Comparison of ENCODE assay signal across 1 cellular context in the genomic region with DNA sequence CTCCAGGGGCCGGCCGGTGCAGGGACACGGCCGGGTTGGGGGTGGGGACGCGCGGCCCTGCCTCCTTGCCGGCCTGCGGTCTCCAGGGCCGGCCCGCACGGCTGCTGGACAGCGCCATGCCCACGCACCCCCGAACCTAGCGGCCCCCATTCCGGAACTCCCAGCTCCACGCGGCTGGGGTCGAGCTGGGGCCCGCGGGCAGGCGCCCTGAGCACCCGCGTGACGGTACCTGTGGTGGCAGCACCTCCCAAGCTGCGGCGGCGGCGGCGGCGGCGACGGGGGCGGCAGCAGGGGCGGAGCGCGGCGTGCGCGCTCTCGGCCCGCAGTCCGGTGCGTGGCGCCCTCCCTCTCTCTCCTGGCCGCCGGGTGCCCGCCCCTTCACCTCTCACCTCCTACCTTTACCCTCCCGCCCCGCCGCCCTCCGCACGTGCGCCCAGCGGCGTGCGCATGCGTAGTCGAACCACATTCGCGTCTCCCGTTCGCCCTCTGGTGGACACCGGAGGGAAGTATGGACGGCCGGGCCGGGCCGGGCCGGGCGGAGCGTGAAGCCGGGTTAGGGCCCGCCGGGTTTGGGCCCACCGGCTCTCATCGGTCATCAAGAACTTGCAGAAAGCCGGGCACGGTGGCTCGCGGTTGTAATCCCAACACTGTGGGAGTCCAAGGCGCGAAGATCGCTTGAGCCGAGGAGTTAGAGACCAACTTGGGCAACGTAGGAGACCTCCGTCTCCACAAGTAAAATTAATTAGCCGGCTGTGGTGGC.
A peak's percentile ranks its signal among the peaks of the same experiment; 100 is the strongest.
TF ChIP-seq lines count a peak whose summit lies in the region.

A gene (minus strand): TSS at position 372 of the 760 bp plus-strand sequence. CDS start 32,948 bp downstream, outside the sequence.

TF ChIP-seq in HepG2, 621 proteins besides CTCF, POLR2A, EP300 and RAD21 (continued from another document and continues in another):
- TF ChIP-seq SP5 (CRISPR knock-in tag; IDR thresholded peaks at IDR 0.05; ENCODE audit: borderline replicate concordance, low read depth) (peak; percentile 97), ZNF792 (CRISPR knock-in tag; IDR thresholded peaks at IDR 0.05) (peak; percentile 84), POGZ (CRISPR knock-in tag; IDR thresholded peaks at IDR 0.05) (peak; percentile 87), IKZF4 (CRISPR knock-in tag; IDR thresholded peaks at IDR 0.05; ENCODE audit: borderline replicate concordance, low read depth, not compliant biosample characterization) (peak; percentile 24), HCFC1 (IDR thresholded peaks at IDR 0.05; ENCODE audit: low read depth, low read length) (peak; percentile 47; the same call in 1 of the 2 replicates), SCMH1 (CRISPR knock-in tag; IDR thresholded peaks at IDR 0.05; ENCODE audit: borderline replicate concordance) (no peak), NFYB (CRISPR knock-in tag; IDR thresholded peaks at IDR 0.05) (peak; percentile 43; the same call in 1 of the 2 replicates), FOXP1 (IDR thresholded peaks at IDR 0.05) (no peak), FOXP1 (CRISPR knock-in tag; IDR thresholded peaks at IDR 0.05) (peak; percentile 65), FOXK2 (IDR thresholded peaks at IDR 0.05) (no peak), ZNF746 (CRISPR knock-in tag; IDR thresholded peaks at IDR 0.05) (peak; percentile 94), ZNF556 (CRISPR knock-in tag; IDR thresholded peaks at IDR 0.05; ENCODE audit: borderline replicate concordance) (no peak), RXRB (CRISPR knock-in tag; IDR thresholded peaks at IDR 0.05; ENCODE audit: borderline replicate concordance) (peak; percentile 98), RARA (CRISPR knock-in tag; IDR thresholded peaks at IDR 0.05) (peak; percentile 91), SMYD3 (CRISPR knock-in tag; IDR thresholded peaks at IDR 0.05) (no peak), ZFP41 (CRISPR knock-in tag; IDR thresholded peaks at IDR 0.05; ENCODE audit: borderline replicate concordance) (no peak), NFATC3 (CRISPR knock-in tag; IDR thresholded peaks at IDR 0.05) (no peak), ZNF205 (CRISPR knock-in tag; IDR thresholded peaks at IDR 0.05) (peak; percentile 81), ZNF234 (CRISPR knock-in tag; conservative IDR thresholded peaks at IDR 0.05) (0 out of 2 replicates have a peak, but pooled peaks have one; percentile 21), ZNF724P (CRISPR knock-in tag; IDR thresholded peaks at IDR 0.05; ENCODE audit: borderline replicate concordance) (no peak), ZFY (CRISPR knock-in tag; IDR thresholded peaks at IDR 0.05) (peak; percentile 90), ZNF160 (CRISPR knock-in tag; IDR thresholded peaks at IDR 0.05) (0 out of 2 replicates have a peak, but pooled peaks have one; percentile 17), PAX8 (CRISPR knock-in tag; IDR thresholded peaks at IDR 0.05; ENCODE audit: borderline replicate concordance) (no peak), MBD4 (IDR thresholded peaks at IDR 0.05; ENCODE audit: borderline replicate concordance, low read length) (no peak), GABPA (IDR thresholded peaks at IDR 0.05; ENCODE audit: low read depth, low read length) (no peak), GABPA (CRISPR knock-in tag; IDR thresholded peaks at IDR 0.05; ENCODE audit: low read depth) (peak; percentile 66), ZMYM4 (CRISPR knock-in tag; IDR thresholded peaks at IDR 0.05) (peak; percentile 94), NFKBIZ (CRISPR knock-in tag; IDR thresholded peaks at IDR 0.05) (peak; percentile 48; the same call in 1 of the 2 replicates), PRMT3 (CRISPR knock-in tag; IDR thresholded peaks at IDR 0.05; ENCODE audit: borderline replicate concordance, low read depth) (no peak; the same call in 1 of the 2 replicates), XRCC5 (optimal IDR thresholded peaks at IDR 0.05; ENCODE audit: low read length) (peak; percentile 60), ZNF772 (CRISPR knock-in tag; IDR thresholded peaks at IDR 0.05) (no peak; the same call in none of the 2 replicates)
- TF ChIP-seq, protein P1, sequence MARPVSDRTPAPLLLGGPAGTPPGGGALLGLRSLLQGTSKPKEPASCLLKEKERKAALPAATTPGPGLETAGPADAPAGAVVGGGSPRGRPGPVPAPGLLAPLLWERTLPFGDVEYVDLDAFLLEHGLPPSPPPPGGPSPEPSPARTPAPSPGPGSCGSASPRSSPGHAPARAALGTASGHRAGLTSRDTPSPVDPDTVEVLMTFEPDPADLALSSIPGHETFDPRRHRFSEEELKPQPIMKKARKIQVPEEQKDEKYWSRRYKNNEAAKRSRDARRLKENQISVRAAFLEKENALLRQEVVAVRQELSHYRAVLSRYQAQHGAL (CRISPR knock-in tag; IDR thresholded peaks at IDR 0.05; ENCODE audit: not compliant biosample characterization) = no peak
- TF ChIP-seq, protein P2, sequence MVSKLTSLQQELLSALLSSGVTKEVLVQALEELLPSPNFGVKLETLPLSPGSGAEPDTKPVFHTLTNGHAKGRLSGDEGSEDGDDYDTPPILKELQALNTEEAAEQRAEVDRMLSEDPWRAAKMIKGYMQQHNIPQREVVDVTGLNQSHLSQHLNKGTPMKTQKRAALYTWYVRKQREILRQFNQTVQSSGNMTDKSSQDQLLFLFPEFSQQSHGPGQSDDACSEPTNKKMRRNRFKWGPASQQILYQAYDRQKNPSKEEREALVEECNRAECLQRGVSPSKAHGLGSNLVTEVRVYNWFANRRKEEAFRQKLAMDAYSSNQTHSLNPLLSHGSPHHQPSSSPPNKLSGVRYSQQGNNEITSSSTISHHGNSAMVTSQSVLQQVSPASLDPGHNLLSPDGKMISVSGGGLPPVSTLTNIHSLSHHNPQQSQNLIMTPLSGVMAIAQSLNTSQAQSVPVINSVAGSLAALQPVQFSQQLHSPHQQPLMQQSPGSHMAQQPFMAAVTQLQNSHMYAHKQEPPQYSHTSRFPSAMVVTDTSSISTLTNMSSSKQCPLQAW (CRISPR knock-in tag; IDR thresholded peaks at IDR 0.05) = peak; percentile 86
- TF ChIP-seq, protein P3, sequence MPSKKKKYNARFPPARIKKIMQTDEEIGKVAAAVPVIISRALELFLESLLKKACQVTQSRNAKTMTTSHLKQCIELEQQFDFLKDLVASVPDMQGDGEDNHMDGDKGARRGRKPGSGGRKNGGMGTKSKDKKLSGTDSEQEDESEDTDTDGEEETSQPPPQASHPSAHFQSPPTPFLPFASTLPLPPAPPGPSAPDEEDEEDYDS (CRISPR knock-in tag; IDR thresholded peaks at IDR 0.05) = peak; percentile 68
- TF ChIP-seq, protein P4, sequence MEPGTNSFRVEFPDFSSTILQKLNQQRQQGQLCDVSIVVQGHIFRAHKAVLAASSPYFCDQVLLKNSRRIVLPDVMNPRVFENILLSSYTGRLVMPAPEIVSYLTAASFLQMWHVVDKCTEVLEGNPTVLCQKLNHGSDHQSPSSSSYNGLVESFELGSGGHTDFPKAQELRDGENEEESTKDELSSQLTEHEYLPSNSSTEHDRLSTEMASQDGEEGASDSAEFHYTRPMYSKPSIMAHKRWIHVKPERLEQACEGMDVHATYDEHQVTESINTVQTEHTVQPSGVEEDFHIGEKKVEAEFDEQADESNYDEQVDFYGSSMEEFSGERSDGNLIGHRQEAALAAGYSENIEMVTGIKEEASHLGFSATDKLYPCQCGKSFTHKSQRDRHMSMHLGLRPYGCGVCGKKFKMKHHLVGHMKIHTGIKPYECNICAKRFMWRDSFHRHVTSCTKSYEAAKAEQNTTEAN (CRISPR knock-in tag; conservative IDR thresholded peaks at IDR 0.05) = no peak; the same call in none of the 2 replicates
- TF ChIP-seq, protein P5, sequence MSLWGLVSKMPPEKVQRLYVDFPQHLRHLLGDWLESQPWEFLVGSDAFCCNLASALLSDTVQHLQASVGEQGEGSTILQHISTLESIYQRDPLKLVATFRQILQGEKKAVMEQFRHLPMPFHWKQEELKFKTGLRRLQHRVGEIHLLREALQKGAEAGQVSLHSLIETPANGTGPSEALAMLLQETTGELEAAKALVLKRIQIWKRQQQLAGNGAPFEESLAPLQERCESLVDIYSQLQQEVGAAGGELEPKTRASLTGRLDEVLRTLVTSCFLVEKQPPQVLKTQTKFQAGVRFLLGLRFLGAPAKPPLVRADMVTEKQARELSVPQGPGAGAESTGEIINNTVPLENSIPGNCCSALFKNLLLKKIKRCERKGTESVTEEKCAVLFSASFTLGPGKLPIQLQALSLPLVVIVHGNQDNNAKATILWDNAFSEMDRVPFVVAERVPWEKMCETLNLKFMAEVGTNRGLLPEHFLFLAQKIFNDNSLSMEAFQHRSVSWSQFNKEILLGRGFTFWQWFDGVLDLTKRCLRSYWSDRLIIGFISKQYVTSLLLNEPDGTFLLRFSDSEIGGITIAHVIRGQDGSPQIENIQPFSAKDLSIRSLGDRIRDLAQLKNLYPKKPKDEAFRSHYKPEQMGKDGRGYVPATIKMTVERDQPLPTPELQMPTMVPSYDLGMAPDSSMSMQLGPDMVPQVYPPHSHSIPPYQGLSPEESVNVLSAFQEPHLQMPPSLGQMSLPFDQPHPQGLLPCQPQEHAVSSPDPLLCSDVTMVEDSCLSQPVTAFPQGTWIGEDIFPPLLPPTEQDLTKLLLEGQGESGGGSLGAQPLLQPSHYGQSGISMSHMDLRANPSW (CRISPR knock-in tag; IDR thresholded peaks at IDR 0.05; ENCODE audit: borderline replicate concordance) = no peak
- TF ChIP-seq, protein P6, sequence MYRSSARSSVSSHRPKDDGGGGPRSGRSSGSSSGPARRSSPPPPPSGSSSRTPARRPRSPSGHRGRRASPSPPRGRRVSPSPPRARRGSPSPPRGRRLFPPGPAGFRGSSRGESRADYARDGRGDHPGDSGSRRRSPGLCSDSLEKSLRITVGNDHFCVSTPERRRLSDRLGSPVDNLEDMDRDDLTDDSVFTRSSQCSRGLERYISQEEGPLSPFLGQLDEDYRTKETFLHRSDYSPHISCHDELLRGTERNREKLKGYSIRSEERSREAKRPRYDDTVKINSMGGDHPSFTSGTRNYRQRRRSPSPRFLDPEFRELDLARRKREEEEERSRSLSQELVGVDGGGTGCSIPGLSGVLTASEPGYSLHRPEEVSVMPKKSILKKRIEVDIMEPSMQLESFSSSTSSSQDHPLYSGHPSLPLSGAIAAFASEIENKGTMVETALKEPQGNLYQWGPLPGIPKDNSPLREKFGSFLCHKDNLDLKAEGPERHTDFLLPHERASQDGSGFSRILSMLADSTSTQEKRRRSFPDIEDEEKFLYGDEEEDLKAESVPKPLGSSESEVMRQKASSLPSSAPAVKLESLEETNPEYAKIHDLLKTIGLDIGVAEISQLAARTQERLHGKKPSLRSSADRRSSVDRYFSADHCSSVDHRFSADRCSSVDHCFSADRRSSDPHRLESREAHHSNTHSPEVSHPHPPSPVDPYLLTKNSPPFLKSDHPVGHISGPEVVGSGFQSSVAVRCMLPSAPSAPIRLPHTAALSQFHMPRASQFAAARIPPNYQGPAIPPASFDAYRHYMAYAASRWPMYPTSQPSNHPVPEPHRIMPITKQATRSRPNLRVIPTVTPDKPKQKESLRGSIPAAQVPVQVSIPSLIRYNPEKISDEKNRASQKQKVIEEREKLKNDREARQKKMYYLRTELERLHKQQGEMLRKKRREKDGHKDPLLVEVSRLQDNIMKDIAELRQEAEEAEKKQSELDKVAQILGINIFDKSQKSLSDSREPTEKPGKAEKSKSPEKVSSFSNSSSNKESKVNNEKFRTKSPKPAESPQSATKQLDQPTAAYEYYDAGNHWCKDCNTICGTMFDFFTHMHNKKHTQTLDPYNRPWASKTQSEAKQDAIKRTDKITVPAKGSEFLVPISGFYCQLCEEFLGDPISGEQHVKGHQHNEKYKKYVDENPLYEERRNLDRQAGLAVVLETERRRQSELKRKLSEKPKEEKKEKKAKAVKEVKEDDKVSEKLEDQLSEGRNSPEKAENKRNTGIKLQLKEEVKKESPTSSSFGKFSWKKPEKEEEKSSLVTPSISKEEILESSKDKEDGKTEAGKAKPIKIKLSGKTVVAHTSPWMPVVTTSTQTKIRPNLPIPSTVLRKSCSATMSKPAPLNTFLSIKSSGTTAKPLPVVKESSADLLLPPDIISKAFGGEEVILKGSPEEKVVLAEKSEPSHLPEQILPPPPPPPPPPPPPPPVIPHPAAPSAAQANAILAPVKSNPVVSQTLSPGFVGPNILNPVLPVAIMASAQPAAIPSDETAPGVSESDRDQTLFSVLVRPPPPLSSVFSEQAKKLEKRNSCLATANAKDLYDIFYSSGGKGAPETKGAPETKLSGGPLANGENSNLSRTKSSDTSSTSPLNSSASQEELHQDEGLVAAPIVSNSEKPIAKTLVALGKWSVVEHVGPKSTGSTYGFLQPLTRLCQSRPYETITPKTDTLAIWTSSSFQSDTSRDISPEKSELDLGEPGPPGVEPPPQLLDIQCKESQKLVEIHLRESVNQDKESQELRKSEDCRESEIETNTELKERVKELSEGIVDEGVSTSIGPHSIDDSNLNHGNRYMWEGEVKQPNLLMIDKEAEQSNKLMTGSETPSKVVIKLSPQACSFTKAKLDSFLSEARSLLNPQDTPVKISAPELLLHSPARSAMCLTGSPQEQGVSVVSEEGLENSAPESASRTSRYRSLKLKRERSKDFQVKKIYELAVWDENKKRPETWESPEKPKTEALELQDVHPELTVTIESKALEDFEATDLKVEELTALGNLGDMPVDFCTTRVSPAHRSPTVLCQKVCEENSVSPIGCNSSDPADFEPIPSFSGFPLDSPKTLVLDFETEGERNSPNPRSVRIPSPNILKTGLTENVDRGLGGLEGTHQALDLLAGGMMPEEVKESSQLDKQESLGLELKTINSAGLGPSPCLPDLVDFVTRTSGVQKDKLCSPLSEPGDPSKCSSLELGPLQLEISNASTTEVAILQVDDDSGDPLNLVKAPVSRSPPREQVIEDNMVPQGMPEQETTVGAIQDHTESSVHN (CRISPR knock-in tag; IDR thresholded peaks at IDR 0.05) = no peak
- TF ChIP-seq, protein P7, sequence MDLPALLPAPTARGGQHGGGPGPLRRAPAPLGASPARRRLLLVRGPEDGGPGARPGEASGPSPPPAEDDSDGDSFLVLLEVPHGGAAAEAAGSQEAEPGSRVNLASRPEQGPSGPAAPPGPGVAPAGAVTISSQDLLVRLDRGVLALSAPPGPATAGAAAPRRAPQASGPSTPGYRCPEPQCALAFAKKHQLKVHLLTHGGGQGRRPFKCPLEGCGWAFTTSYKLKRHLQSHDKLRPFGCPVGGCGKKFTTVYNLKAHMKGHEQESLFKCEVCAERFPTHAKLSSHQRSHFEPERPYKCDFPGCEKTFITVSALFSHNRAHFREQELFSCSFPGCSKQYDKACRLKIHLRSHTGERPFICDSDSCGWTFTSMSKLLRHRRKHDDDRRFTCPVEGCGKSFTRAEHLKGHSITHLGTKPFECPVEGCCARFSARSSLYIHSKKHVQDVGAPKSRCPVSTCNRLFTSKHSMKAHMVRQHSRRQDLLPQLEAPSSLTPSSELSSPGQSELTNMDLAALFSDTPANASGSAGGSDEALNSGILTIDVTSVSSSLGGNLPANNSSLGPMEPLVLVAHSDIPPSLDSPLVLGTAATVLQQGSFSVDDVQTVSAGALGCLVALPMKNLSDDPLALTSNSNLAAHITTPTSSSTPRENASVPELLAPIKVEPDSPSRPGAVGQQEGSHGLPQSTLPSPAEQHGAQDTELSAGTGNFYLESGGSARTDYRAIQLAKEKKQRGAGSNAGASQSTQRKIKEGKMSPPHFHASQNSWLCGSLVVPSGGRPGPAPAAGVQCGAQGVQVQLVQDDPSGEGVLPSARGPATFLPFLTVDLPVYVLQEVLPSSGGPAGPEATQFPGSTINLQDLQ (CRISPR knock-in tag; IDR thresholded peaks at IDR 0.05) = peak; percentile 65; the same call in 1 of the 2 replicates
- TF ChIP-seq, protein P8, sequence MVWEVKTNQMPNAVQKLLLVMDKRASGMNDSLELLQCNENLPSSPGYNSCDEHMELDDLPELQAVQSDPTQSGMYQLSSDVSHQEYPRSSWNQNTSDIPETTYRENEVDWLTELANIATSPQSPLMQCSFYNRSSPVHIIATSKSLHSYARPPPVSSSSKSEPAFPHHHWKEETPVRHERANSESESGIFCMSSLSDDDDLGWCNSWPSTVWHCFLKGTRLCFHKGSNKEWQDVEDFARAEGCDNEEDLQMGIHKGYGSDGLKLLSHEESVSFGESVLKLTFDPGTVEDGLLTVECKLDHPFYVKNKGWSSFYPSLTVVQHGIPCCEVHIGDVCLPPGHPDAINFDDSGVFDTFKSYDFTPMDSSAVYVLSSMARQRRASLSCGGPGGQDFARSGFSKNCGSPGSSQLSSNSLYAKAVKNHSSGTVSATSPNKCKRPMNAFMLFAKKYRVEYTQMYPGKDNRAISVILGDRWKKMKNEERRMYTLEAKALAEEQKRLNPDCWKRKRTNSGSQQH (CRISPR knock-in tag; IDR thresholded peaks at IDR 0.05; ENCODE audit: low read depth) = peak; percentile 66; the same call in 1 of the 2 replicates
